In genomic region chr1:171257207-171258052, GRCh38 we compare ENCODE assay signal across 13 cellular contexts. TPM values are rescaled to one million over a fixed set of nuclear protein-coding genes. Genes with fewer than 3 reads are reported as not detected.
DNase-seq lines count a peak whose midpoint lies in the region; ATAC-seq and TF ChIP-seq lines count a peak whose summit lies in the region.
"Had no signal": no experiment of that assay in that cellular context is flagged by ENCODE, and none has a peak within 500 bp of the region (broad histone marks: within the 10 kb centered on the region; RNA-seq: fewer than 3 reads in every experiment).

No MANE protein-coding gene starts in this region.

- ATAC-seq in mucosa of descending colon = peak; percentile 90
- no peak for ATAC-seq in GM21381 (IDR thresholded peaks at IDR 0.05; ENCODE audit: unreplicated experiment)
- ATAC-seq: activated T-cell treated with anti-CD3 and anti-CD28 coated beads, Interleukin-2, amount 50 U/mL, for 4 hours had no signal

- no peak overlapping the region for H3K4me3 Mint-ChIP-seq in activated naive CD4-positive, alpha-beta T cell treated with anti-CD3 and anti-CD28 coated beads for 36 hours
- H3K4me3 Mint-ChIP-seq: activated T-cell treated with anti-CD3 and anti-CD28 coated beads, Interleukin-2, amount 50 U/mL, for 4 hours; CD4-positive, CD25-positive, alpha-beta regulatory T cell; dendritic cell treated with granulocyte-macrophage colony-stimulating factor and Interleukin-4, amounts not matched to agents 40 ng/mL and 50 ng/mL, for 4 days; T-helper 2 cell treated with Interferon-gamma antibody and Interleukin-4, amounts not matched to agents 5 μg/mL and 100 μg/mL, for 36 hours had no signal

- no peaks in the 10 kb centered on the region for H3K36me3 ChIP-seq in mucosa of descending colon (ENCODE audit: low read depth)

- H3K9me3 Mint-ChIP-seq in activated naive CD4-positive, alpha-beta T cell treated with anti-CD3 and anti-CD28 coated beads for 36 hours = no peaks in the 10 kb centered on the region
- H3K9me3 Mint-ChIP-seq: activated T-cell treated with anti-CD3 and anti-CD28 coated beads, Interleukin-2, amount 50 U/mL, for 4 hours; CD4-positive, CD25-positive, alpha-beta regulatory T cell; dendritic cell treated with granulocyte-macrophage colony-stimulating factor and Interleukin-4, amounts not matched to agents 40 ng/mL and 50 ng/mL, for 4 days; T-helper 2 cell treated with Interferon-gamma antibody and Interleukin-4, amounts not matched to agents 5 μg/mL and 100 μg/mL, for 36 hours had no signal

- TF ChIP-seq CTCF in mucosa of descending colon (IDR thresholded peaks at IDR 0.05) (no peak), coronary artery (IDR thresholded peaks at IDR 0.05) (no peak)

- peaks cover 20% of the 10 kb centered on the region for H3K27me3 Mint-ChIP-seq in activated naive CD4-positive, alpha-beta T cell treated with anti-CD3 and anti-CD28 coated beads for 36 hours (ENCODE audit: low read depth)

- intact Hi-C loops in mucosa of descending colon (cut with DNase I, micrococcal nuclease) = no loop called here
- intact Hi-C loops in activated naive CD4-positive, alpha-beta T cell treated with anti-CD3 and anti-CD28 coated beads for 36 hours (cut with micrococcal nuclease) = no loop called here

- no peak overlapping the region for H3K27ac Mint-ChIP-seq in activated naive CD4-positive, alpha-beta T cell treated with anti-CD3 and anti-CD28 coated beads for 36 hours
- H3K27ac Mint-ChIP-seq: CD4-positive, CD25-positive, alpha-beta regulatory T cell; dendritic cell treated with granulocyte-macrophage colony-stimulating factor and Interleukin-4, amounts not matched to agents 40 ng/mL and 50 ng/mL, for 4 days; T-helper 2 cell treated with Interferon-gamma antibody and Interleukin-4, amounts not matched to agents 5 μg/mL and 100 μg/mL, for 36 hours had no signal

- H3K4me3 ChIP-seq in mucosa of descending colon (no peak overlapping the region), coronary artery (no peak overlapping the region)

- TF ChIP-seq POLR2A in erythroblast (IDR thresholded peaks at IDR 0.05; ENCODE audit: low read length) = no peak

- no peaks in the 10 kb centered on the region for H3K9me3 ChIP-seq in mucosa of descending colon

- H3K27ac ChIP-seq in coronary artery = peak overlapping the region in 1 of 2 donors; percentile 46

- peaks cover 6% of the 10 kb centered on the region for H3K4me1 ChIP-seq in mucosa of descending colon (ENCODE audit: low read depth)

- H3K36me3 Mint-ChIP-seq in activated naive CD4-positive, alpha-beta T cell treated with anti-CD3 and anti-CD28 coated beads for 36 hours (ENCODE audit: low read depth) = no peaks in the 10 kb centered on the region
- H3K36me3 Mint-ChIP-seq: CD4-positive, CD25-positive, alpha-beta regulatory T cell had no signal

- CTCF ChIA-PET in activated naive CD4-positive, alpha-beta T cell treated with anti-CD3 and anti-CD28 coated beads for 36 hours (lab: Charles Lee) = interaction anchor here (0.6 to 1.4 kb wide), 2 partner anchors 31 to 104 kb away, joined by 3 read pairs; no protein-coding TSS in a partner anchor

- DNase-seq in AG20443 (ENCODE audit: low spot score) = peak; percentile 53
- peak; percentile 34 for DNase-seq in NAMALWA (ENCODE audit: low spot score)
- peak; percentile 8 to 10 for DNase-seq in erythroblast (lab: John Stamatoyannopoulos, UW)
- DNase-seq in mucosa of descending colon = peak; percentile 70 to 77 (median 75)
- no peak for DNase-seq in DMS79 (lab: John Stamatoyannopoulos, UW)
- DNase-seq in activated naive CD4-positive, alpha-beta T cell treated with anti-CD3 and anti-CD28 coated beads for 36 hours = no peak
- DNase-seq in coronary artery (ENCODE audit: low spot score) = no peak
- DNase-seq: activated T-cell treated with anti-CD3 and anti-CD28 coated beads, Interleukin-2, amount 50 U/mL, for 4 hours; CD4-positive, CD25-positive, alpha-beta regulatory T cell; NCI-H226 had no signal

- no peaks in the 10 kb centered on the region for H3K4me1 Mint-ChIP-seq in activated naive CD4-positive, alpha-beta T cell treated with anti-CD3 and anti-CD28 coated beads for 36 hours (ENCODE audit: low read depth)

RNA-seq across cellular contexts. Expression of gene FMO1, which starts 9.1 kb away (rescaled TPM):
- total RNA-seq in mucosa of descending colon = not detected
- total RNA-seq in activated naive CD4-positive, alpha-beta T cell treated with anti-CD3 and anti-CD28 coated beads for 36 hours = not detected
- total RNA-seq: activated T-cell treated with anti-CD3 and anti-CD28 coated beads, Interleukin-2, amount 50 U/mL, for 4 hours; CD4-positive, CD25-positive, alpha-beta regulatory T cell had no signal

RNA-seq across cellular contexts. Expression of gene FMO4, which starts 56.6 kb away (rescaled TPM):
- total RNA-seq in mucosa of descending colon = 10 to 100 TPM in 1 of 3 donors, 1 to 10 TPM in 2; 5.4 to 14.6 (median 8.7) TPM
- total RNA-seq in activated naive CD4-positive, alpha-beta T cell treated with anti-CD3 and anti-CD28 coated beads for 36 hours = 1 to 10 TPM; 2.0 to 2.1 TPM

Comparison
In these comparisons a context has a peak if more than half of its experiments do, and no peak if none do; other contexts are left out.
1. DNase-seq: peak in AG20443 (single experiment), NAMALWA (single experiment), erythroblast (2 of 2) and mucosa of descending colon (3 of 3); none in DMS79 (single experiment), activated naive CD4-positive, alpha-beta T cell treated with anti-CD3 and anti-CD28 coated beads for 36 hours (single experiment) and coronary artery (single experiment).